ENCODE assay signal across 14 cellular contexts in genomic region chr2:157329524-157329923, GRCh38. TPM values are rescaled to one million over a fixed set of nuclear protein-coding genes. Genes with fewer than 3 reads are reported as not detected.
DNase-seq lines count a peak whose midpoint lies in the region; ATAC-seq and TF ChIP-seq lines count a peak whose summit lies in the region.
"Had no signal": no experiment of that assay in that cellular context is flagged by ENCODE, and none has a peak within 500 bp of the region (broad histone marks: within the 10 kb centered on the region; RNA-seq: fewer than 3 reads in every experiment).

No MANE protein-coding gene starts in this region.

- no peak for TF ChIP-seq CTCF in RWPE2 (IDR thresholded peaks at IDR 0.05; ENCODE audit: poor library complexity, severe bottlenecking)

- peak; percentile 81 for ATAC-seq in RWPE2 (ENCODE audit: low read depth)
- no peak for ATAC-seq in sciatic nerve
- ATAC-seq: activated CD4-positive, CD25-positive, alpha-beta regulatory T cell treated with anti-CD3 and anti-CD28 coated beads, Interleukin-2, amount 50 U/mL, for 24 hours had no signal

- H3K27me3 ChIP-seq in RWPE2 (ENCODE audit: insufficient read depth, poor library complexity, severe bottlenecking): no peaks in the 10 kb centered on the region
- H3K27me3 ChIP-seq: BLaER1, uterus had no signal

- intact Hi-C loops in sciatic nerve (cut with DNase I): no loop called here

- DNase-seq in COR-L47 (lab: John Stamatoyannopoulos, UW) (peak; percentile 81), NCI-H1694 treated with DMSO at 0.1 percent for 48 hours (lab: John Stamatoyannopoulos, UW) (peak; percentile 96), RWPE2 (ENCODE audit: low spot score) (no peak), mucosa of gallbladder (ENCODE audit: low spot score) (peak; percentile 36), sciatic nerve (ENCODE audit: low spot score) (no peak), activated T-cell treated with anti-CD3 and anti-CD28 coated beads for 4 hours (no peak)
- DNase-seq in activated effector memory CD4-positive, alpha-beta T cell treated with Interleukin-2 at 50 U/mL for 16 hours: no peak
- no peak for DNase-seq in activated CD4-positive, alpha-beta T cell treated with anti-CD3 and anti-CD28 coated beads for 48 hours
- DNase-seq: uterus had no signal

- H3K4me1 ChIP-seq in RWPE2 (ENCODE audit: insufficient read depth, poor library complexity, severe bottlenecking): peaks cover 7% of the 10 kb centered on the region
- H3K4me1 ChIP-seq: uterus had no signal

- no peak overlapping the region for H3K27ac ChIP-seq in RWPE2 (ENCODE audit: poor library complexity, severe bottlenecking)
- H3K27ac ChIP-seq: BLaER1, uterus had no signal

- no peaks in the 10 kb centered on the region for H3K9me3 ChIP-seq in RWPE2 (ENCODE audit: severe bottlenecking)
- H3K9me3 ChIP-seq: BLaER1, uterus had no signal

- no peak overlapping the region for H3K4me3 ChIP-seq in RWPE2 (ENCODE audit: severe bottlenecking)
- H3K4me3 ChIP-seq: BLaER1, uterus had no signal

- H3K36me3 ChIP-seq in RWPE2 (ENCODE audit: low read depth): no peaks in the 10 kb centered on the region
- H3K36me3 ChIP-seq: BLaER1, uterus had no signal

RNA-seq across cellular contexts. Expression of gene ERMN, which starts 3.9 kb away (rescaled TPM):
- not detected for total RNA-seq in mucosa of gallbladder
- total RNA-seq in sciatic nerve: 4.6 TPM
- total RNA-seq: chondrocyte, NCI-H460, SK-MEL-5 had no signal

Comparison
In these comparisons a context has a peak if more than half of its experiments do, and no peak if none do; other contexts are left out.
1. DNase-seq: peak in COR-L47 (single experiment), NCI-H1694 treated with DMSO at 0.1 percent for 48 hours (single experiment) and mucosa of gallbladder (single experiment); none in RWPE2 (single experiment), sciatic nerve (single experiment), activated effector memory CD4-positive, alpha-beta T cell treated with Interleukin-2 at 50 U/mL for 16 hours (single experiment), activated CD4-positive, alpha-beta T cell treated with anti-CD3 and anti-CD28 coated beads for 48 hours (single experiment) and activated T-cell treated with anti-CD3 and anti-CD28 coated beads for 4 hours (single experiment).